8 cellular contexts compared by ENCODE assay signal in genomic region chr20:57680934-57681914, GRCh38. TPM values are rescaled to one million over a fixed set of nuclear protein-coding genes. Genes with fewer than 3 reads are reported as not detected.
A peak's percentile ranks its signal among the peaks of the same experiment; 100 is the strongest.
DNase-seq lines count a peak whose midpoint lies in the region; ATAC-seq lines count a peak whose summit lies in the region.
"Had no signal": no experiment of that assay in that cellular context is flagged by ENCODE, and none has a peak within 500 bp of the region (broad histone marks: within the 10 kb centered on the region; RNA-seq: fewer than 3 reads in every experiment).

No MANE protein-coding gene starts in this region.

- peak in 1 of 2 donors; percentile 9 for DNase-seq in activated naive CD4-positive, alpha-beta T cell treated with anti-CD3 and anti-CD28 coated beads, Interleukin-2, amount 50 U/mL, for 72 hours (ENCODE audit: low spot score in 2 of 2)
- peak; percentile 11 for DNase-seq in stimulated activated CD4-positive, alpha-beta T cell treated with anti-CD3 and anti-CD28 coated beads, Interleukin-4, amount 100 ng/mL, for 24 hours
- DNase-seq in midbrain (lab: John Stamatoyannopoulos, UW): no peak
- DNase-seq in HuH-7 (ENCODE audit: low spot score): no peak
- no peak for DNase-seq in NCI-H1436 (lab: John Stamatoyannopoulos, UW)
- DNase-seq: amniotic stem cell had no signal

- ATAC-seq in GM19035 (IDR thresholded peaks at IDR 0.05; ENCODE audit: unreplicated experiment) (peak; percentile 26), HG03432 (IDR thresholded peaks at IDR 0.05; ENCODE audit: unreplicated experiment) (peak; percentile 31)
- peak; percentile 58 to 70 for ATAC-seq in activated naive CD4-positive, alpha-beta T cell treated with anti-CD3 and anti-CD28 coated beads, Interleukin-2, amount 50 U/mL, for 72 hours

- no peaks in the 10 kb centered on the region for H3K36me3 Mint-ChIP-seq in activated naive CD4-positive, alpha-beta T cell treated with anti-CD3 and anti-CD28 coated beads, Interleukin-2, amount 50 U/mL, for 72 hours

- H3K27ac Mint-ChIP-seq in activated naive CD4-positive, alpha-beta T cell treated with anti-CD3 and anti-CD28 coated beads, Interleukin-2, amount 50 U/mL, for 72 hours: no peak overlapping the region

- no peaks in the 10 kb centered on the region for H3K9me3 Mint-ChIP-seq in activated naive CD4-positive, alpha-beta T cell treated with anti-CD3 and anti-CD28 coated beads, Interleukin-2, amount 50 U/mL, for 72 hours

RNA-seq across cellular contexts. Expression of gene PMEPA1, which starts 28.6 kb away (rescaled TPM):
- total RNA-seq in activated naive CD4-positive, alpha-beta T cell treated with anti-CD3 and anti-CD28 coated beads, Interleukin-2, amount 50 U/mL, for 72 hours: 1 to 10 TPM; 2.2 to 3.9 TPM
